1 cellular context compared by ENCODE assay signal in the genomic region with DNA sequence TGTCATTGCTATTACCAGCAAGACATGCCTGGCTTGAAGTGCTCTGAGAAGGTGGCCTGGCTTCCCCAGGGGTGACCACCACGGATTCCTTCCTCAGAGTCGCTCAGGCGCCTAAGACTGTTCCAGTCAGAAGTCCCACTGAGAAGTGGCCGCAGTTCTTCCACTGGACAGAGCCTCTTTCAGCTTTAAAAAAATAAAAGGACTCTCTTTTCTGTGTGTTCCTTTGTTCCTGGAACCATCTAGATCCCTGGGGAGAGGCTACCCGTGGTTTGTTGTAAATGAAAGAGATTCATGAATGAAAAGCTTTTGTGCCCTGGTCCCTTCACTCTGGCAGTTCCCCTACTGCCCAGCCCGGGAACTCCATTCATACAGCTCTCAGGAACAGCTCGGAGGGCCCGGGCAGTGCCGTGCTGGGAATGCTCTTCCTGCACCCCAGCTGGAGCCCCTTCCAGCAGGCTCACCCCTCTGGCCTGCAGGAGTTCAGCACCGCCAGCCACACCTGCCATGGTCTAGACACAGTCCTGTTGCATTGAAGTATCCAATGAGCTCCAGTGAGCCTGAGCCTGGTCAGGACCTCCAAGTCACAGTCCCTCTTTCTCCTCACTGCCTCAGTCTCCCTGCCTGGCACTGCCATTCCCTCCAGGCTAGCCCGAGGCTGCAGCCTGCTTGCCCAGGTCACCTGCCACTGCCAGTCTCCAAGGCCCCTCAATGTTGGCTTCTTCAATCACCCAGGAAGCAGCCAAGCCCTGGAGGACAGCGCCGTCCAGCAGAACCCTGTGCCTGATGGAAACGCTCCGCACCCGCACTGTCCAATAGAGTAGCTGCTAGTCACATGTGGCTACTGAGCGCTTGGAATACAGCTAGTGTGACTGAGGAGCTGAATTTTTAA.
TF ChIP-seq lines count a peak whose summit lies in the region.

No MANE protein-coding gene starts in this region.

TF ChIP-seq in HepG2, 621 proteins besides CTCF, POLR2A, EP300 and RAD21 (continued from another document):
- TF ChIP-seq, protein P1, sequence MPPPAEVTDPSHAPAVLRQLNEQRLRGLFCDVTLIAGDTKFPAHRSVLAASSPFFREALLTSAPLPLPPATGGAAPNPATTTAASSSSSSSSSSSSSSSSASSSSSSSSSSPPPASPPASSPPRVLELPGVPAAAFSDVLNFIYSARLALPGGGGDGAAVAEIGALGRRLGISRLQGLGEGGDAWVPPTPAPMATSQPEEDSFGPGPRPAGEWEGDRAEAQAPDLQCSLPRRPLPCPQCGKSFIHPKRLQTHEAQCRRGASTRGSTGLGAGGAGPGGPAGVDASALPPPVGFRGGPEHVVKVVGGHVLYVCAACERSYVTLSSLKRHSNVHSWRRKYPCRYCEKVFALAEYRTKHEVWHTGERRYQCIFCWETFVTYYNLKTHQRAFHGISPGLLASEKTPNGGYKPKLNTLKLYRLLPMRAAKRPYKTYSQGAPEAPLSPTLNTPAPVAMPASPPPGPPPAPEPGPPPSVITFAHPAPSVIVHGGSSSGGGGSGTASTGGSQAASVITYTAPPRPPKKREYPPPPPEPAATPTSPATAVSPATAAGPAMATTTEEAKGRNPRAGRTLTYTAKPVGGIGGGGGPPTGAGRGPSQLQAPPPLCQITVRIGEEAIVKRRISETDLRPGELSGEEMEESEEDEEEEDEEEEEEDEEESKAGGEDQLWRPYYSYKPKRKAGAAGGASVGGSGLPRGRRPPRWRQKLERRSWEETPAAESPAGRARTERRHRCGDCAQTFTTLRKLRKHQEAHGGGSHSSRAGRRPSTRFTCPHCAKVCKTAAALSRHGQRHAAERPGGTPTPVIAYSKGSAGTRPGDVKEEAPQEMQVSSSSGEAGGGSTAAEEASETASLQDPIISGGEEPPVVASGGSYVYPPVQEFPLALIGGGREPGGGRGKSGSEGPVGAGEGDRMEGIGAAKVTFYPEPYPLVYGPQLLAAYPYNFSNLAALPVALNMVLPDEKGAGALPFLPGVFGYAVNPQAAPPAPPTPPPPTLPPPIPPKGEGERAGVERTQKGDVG (CRISPR knock-in tag; IDR thresholded peaks at IDR 0.05; ENCODE audit: borderline replicate concordance): 0 out of 2 replicates have a peak, but pooled peaks have one; percentile 8
- TF ChIP-seq DNMT1 (CRISPR knock-in tag; IDR thresholded peaks at IDR 0.05) (no peak), ZBTB20 (CRISPR knock-in tag; IDR thresholded peaks at IDR 0.05; ENCODE audit: borderline replicate concordance, low read depth) (no peak)
- TF ChIP-seq, protein P2, sequence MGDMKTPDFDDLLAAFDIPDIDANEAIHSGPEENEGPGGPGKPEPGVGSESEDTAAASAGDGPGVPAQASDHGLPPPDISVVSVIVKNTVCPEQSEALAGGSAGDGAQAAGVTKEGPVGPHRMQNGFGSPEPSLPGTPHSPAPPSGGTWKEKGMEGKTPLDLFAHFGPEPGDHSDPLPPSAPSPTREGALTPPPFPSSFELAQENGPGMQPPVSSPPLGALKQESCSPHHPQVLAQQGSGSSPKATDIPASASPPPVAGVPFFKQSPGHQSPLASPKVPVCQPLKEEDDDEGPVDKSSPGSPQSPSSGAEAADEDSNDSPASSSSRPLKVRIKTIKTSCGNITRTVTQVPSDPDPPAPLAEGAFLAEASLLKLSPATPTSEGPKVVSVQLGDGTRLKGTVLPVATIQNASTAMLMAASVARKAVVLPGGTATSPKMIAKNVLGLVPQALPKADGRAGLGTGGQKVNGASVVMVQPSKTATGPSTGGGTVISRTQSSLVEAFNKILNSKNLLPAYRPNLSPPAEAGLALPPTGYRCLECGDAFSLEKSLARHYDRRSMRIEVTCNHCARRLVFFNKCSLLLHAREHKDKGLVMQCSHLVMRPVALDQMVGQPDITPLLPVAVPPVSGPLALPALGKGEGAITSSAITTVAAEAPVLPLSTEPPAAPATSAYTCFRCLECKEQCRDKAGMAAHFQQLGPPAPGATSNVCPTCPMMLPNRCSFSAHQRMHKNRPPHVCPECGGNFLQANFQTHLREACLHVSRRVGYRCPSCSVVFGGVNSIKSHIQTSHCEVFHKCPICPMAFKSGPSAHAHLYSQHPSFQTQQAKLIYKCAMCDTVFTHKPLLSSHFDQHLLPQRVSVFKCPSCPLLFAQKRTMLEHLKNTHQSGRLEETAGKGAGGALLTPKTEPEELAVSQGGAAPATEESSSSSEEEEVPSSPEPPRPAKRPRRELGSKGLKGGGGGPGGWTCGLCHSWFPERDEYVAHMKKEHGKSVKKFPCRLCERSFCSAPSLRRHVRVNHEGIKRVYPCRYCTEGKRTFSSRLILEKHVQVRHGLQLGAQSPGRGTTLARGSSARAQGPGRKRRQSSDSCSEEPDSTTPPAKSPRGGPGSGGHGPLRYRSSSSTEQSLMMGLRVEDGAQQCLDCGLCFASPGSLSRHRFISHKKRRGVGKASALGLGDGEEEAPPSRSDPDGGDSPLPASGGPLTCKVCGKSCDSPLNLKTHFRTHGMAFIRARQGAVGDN (CRISPR knock-in tag; IDR thresholded peaks at IDR 0.05): peak; percentile 51
TF ChIP-seq in HepG2: peak in this region for 5.
